ENCODE assay signal across 25 cellular contexts in the genomic region with DNA sequence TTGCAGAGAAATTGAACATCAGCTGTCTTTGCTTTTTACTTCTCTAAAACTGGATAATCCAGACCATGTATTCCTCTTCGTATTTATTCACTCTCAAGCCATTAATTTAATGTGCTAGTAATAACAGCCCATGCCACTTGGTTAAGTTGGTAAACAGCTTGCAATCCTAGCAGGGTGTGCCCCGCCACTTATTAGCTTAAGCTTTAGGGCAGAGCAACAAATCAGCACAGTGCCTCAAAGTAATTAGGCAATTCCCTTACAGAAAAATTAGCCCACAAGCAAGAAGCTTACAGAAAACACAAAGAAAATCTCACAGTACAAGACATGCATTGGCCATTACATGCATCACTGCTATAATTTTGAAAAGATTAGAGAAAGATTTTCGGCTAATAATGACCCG. TPM values are rescaled to one million over a fixed set of nuclear protein-coding genes. Genes with fewer than 3 reads are reported as not detected.
"Had no signal": no experiment of that assay in that cellular context is flagged by ENCODE, and none has a peak within 500 bp of the region (broad histone marks: within the 10 kb centered on the region; RNA-seq: fewer than 3 reads in every experiment).

No MANE protein-coding gene starts in this region.

- H3K27ac Mint-ChIP-seq: activated CD4-positive, alpha-beta T cell treated with anti-CD3 and anti-CD28 coated beads, Interleukin-2, amount 10 ng/mL, durations not matched to agents 7 days and 5 days; activated CD8-positive, alpha-beta T cell treated with anti-CD3 and anti-CD28 coated beads, Interleukin-2, amount 10 ng/mL, durations not matched to agents 7 days and 5 days; activated naive CD4-positive, alpha-beta T cell treated with anti-CD3 and anti-CD28 coated beads, Interleukin-2, amount 50 U/mL, for 72 hours; activated T-helper 1 cell treated with anti-CD3 and anti-CD28 coated beads, Interleukin-12 subunit alpha, Interleukin-12 subunit beta, Interleukin-2, Interleukin-4 antibody, amounts not matched to agents 30 ng/mL and 10 ng/mL and 1 ng/mL, durations not matched to agents 14 hours and 24 hours and 36 hours; effector memory CD8-positive, alpha-beta T cell; immature natural killer cell; naive thymus-derived CD4-positive, alpha-beta T cell; neural progenitor cell had no signal

- H3K4me3 Mint-ChIP-seq: activated CD4-positive, alpha-beta T cell treated with anti-CD3 and anti-CD28 coated beads, Interleukin-2, amount 10 ng/mL, durations not matched to agents 7 days and 5 days; activated CD8-positive, alpha-beta T cell treated with anti-CD3 and anti-CD28 coated beads, Interleukin-2, amount 10 ng/mL, durations not matched to agents 7 days and 5 days; activated T-helper 1 cell treated with anti-CD3 and anti-CD28 coated beads, Interleukin-12 subunit alpha, Interleukin-12 subunit beta, Interleukin-2, Interleukin-4 antibody, amounts not matched to agents 30 ng/mL and 10 ng/mL and 1 ng/mL, durations not matched to agents 14 hours and 24 hours and 36 hours; effector memory CD8-positive, alpha-beta T cell; immature natural killer cell; naive thymus-derived CD4-positive, alpha-beta T cell; neural progenitor cell had no signal

- H2AFZ ChIP-seq: neural progenitor cell had no signal

- H3K4me3 ChIP-seq: ascending aorta, lung, neural progenitor cell, right atrium auricular region, spleen, upper lobe of right lung had no signal

- DNase-seq: activated CD4-positive, alpha-beta T cell treated with anti-CD3 and anti-CD28 coated beads, Interleukin-2, amount 10 ng/mL, durations not matched to agents 7 days and 5 days; activated CD4-positive, CD25-positive, alpha-beta regulatory T cell treated with anti-CD3 and anti-CD28 coated beads, Interleukin-2, amount 50 U/mL, for 72 hours; activated CD8-positive, alpha-beta T cell treated with anti-CD3 and anti-CD28 coated beads, Interleukin-2, amount 10 ng/mL, durations not matched to agents 7 days and 5 days; activated gamma-delta T cell; brain microvascular endothelial cell; central memory CD4-positive, alpha-beta T cell; effector memory CD8-positive, alpha-beta T cell; foreskin melanocyte; immature natural killer cell; naive thymus-derived CD4-positive, alpha-beta T cell; posterior cingulate gyrus; spleen; stimulated activated CD4-positive, alpha-beta T cell treated with anti-CD3 and anti-CD28 coated beads, Interleukin-4, amount 100 ng/mL, for 1 hour; stimulated activated naive CD4-positive, alpha-beta T cell; upper lobe of right lung had no signal

- H3K9me3 Mint-ChIP-seq: activated CD4-positive, alpha-beta T cell treated with anti-CD3 and anti-CD28 coated beads, Interleukin-2, amount 10 ng/mL, durations not matched to agents 7 days and 5 days; activated naive CD4-positive, alpha-beta T cell treated with anti-CD3 and anti-CD28 coated beads, Interleukin-2, amount 50 U/mL, for 72 hours; activated T-helper 1 cell treated with anti-CD3 and anti-CD28 coated beads, Interleukin-12 subunit alpha, Interleukin-12 subunit beta, Interleukin-2, Interleukin-4 antibody, amounts not matched to agents 30 ng/mL and 10 ng/mL and 1 ng/mL, durations not matched to agents 14 hours and 24 hours and 36 hours; effector memory CD8-positive, alpha-beta T cell; neural progenitor cell had no signal

- H3K27me3 ChIP-seq: ascending aorta, brain microvascular endothelial cell, neural progenitor cell, right atrium auricular region, spleen, upper lobe of right lung had no signal

- ATAC-seq: activated CD8-positive, alpha-beta T cell treated with anti-CD3 and anti-CD28 coated beads, Interleukin-2, amount 10 ng/mL, durations not matched to agents 7 days and 5 days; activated naive CD4-positive, alpha-beta T cell treated with anti-CD3 and anti-CD28 coated beads, Interleukin-2, amount 50 U/mL, for 72 hours; effector memory CD8-positive, alpha-beta T cell; esophagus mucosa; left lobe of liver; naive thymus-derived CD4-positive, alpha-beta T cell; upper lobe of right lung had no signal

- H3K4me1 ChIP-seq: spleen had no signal

- H3K4me1 Mint-ChIP-seq: activated CD4-positive, alpha-beta T cell treated with anti-CD3 and anti-CD28 coated beads, Interleukin-2, amount 10 ng/mL, durations not matched to agents 7 days and 5 days; immature natural killer cell; naive thymus-derived CD4-positive, alpha-beta T cell had no signal

- H3K27ac ChIP-seq: ascending aorta, brain microvascular endothelial cell, neural progenitor cell, right atrium auricular region, spleen, upper lobe of right lung, VCaP had no signal

- H3K36me3 Mint-ChIP-seq: activated naive CD4-positive, alpha-beta T cell treated with anti-CD3 and anti-CD28 coated beads, Interleukin-2, amount 50 U/mL, for 72 hours; immature natural killer cell; naive thymus-derived CD4-positive, alpha-beta T cell; neural progenitor cell had no signal

- H3K9me3 ChIP-seq: ascending aorta, right atrium auricular region, spleen, upper lobe of right lung had no signal

- H3K36me3 ChIP-seq: ascending aorta, neural progenitor cell, right atrium auricular region, spleen, upper lobe of right lung had no signal

- H3K9ac ChIP-seq: neural progenitor cell had no signal

- H3K4me2 ChIP-seq: neural progenitor cell had no signal

RNA-seq across cellular contexts. Expression of a gene that starts 47.6 kb away (rescaled TPM):
- total RNA-seq: activated CD4-positive, alpha-beta T cell treated with anti-CD3 and anti-CD28 coated beads, Interleukin-2, amount 10 ng/mL, durations not matched to agents 7 days and 5 days; activated CD8-positive, alpha-beta T cell treated with anti-CD3 and anti-CD28 coated beads, Interleukin-2, amount 10 ng/mL, durations not matched to agents 7 days and 5 days; activated T-helper 1 cell treated with anti-CD3 and anti-CD28 coated beads, Interleukin-12 subunit alpha, Interleukin-12 subunit beta, Interleukin-2, Interleukin-4 antibody, amounts not matched to agents 30 ng/mL and 10 ng/mL and 1 ng/mL, durations not matched to agents 14 hours and 24 hours and 36 hours; naive thymus-derived CD4-positive, alpha-beta T cell; T-helper 2 cell treated with Interferon-gamma antibody and Interleukin-4, amounts not matched to agents 100 ng/mL and 5 ng/mL, for 36 hours had no signal
- polyA plus RNA-seq: naive thymus-derived CD4-positive, alpha-beta T cell had no signal
